In the genomic region with DNA sequence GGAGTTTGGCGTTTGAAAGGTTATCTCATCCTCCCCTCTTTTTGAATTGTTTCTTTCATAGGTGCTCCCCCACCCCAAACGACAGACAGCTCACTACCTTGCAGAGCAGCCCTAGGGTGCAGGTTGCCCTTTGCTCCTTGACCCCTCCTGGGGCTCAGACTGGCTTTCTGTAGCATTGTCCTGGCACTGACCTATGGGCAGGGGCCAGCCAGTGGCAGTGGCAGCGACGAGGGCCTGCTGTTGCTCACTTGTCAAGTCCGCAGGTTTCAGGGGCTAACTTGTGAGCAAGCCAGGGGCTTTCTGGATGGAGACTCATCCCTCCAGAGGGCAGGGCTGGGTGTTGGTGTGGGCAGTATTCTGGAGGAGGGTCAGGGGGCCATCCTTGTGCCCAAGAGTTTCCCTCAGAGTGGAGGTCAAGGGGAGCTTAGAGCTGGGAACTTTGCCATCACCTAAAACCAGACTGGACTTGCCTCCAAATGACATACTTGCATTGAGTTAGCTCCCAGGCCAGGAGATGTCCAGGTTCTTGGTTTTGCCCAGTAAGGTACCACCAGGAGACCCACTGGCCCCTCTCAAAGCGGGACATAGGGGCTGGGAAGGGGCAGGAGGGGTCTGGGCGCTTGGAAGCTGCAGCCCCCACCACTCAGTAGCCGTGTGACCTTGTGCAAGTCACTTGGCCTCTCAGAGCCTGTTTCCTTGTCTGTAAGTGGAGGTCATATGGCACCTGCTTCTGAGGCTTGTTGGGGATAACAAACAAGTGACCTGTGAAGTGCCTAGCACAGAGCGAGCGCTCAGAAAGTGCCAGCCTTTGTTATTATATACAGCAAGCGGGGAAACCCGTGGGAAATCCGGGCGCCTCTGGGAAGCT, we compare ENCODE assay signal across 8 cellular contexts. TPM values are rescaled to one million over a fixed set of nuclear protein-coding genes. Genes with fewer than 3 reads are reported as not detected.
DNase-seq lines count a peak whose midpoint lies in the region; ATAC-seq, FAIRE-seq and TF ChIP-seq lines count a peak whose summit lies in the region.

No MANE protein-coding gene starts in this region.

- no peak for FAIRE-seq in H54 (lab: Jason Lieb, UNC)

- H3K9me3 ChIP-seq in mononuclear cell (ENCODE audit: low read depth, low read length), result no peaks in the 10 kb centered on the region

- no peaks in the 10 kb centered on the region for H3K27me3 ChIP-seq in mononuclear cell (ENCODE audit: insufficient read depth, low read length)

- H3K4me1 ChIP-seq in mononuclear cell (ENCODE audit: insufficient read depth, low read length), result peaks cover 35% of the 10 kb centered on the region

- DNase-seq in RKO (ENCODE audit: low spot score), result no peak
- DNase-seq in NCI-H1417 treated with DMSO at 0.1 percent for 48 hours (lab: John Stamatoyannopoulos, UW), result no peak
- no peak for DNase-seq in NCI-H82 (lab: John Stamatoyannopoulos, UW)
- no peak for DNase-seq in H54 (ENCODE audit: insufficient read length, low spot score)

- peak overlapping the region; percentile 48 for H3K4me3 ChIP-seq in mononuclear cell (ENCODE audit: low read length)

- TF ChIP-seq POLR2A in H54 (IDR thresholded peaks at IDR 0.05; ENCODE audit: low read depth, low read length), result no peak

- ATAC-seq in GM19395 (IDR thresholded peaks at IDR 0.05; ENCODE audit: unreplicated experiment), result peak; percentile 42
- ATAC-seq in HG03103 (IDR thresholded peaks at IDR 0.05; ENCODE audit: low read depth, unreplicated experiment), result peak; percentile 26

- peak overlapping the region; percentile 68 for H3K27ac ChIP-seq in angular gyrus (ENCODE audit: low read depth, low read length)

RNA-seq across cellular contexts. Expression of gene CDKN2AIPNL, which starts 53.5 kb away (rescaled TPM):
- 13.0 TPM for total RNA-seq in mononuclear cell
